8 cellular contexts compared by ENCODE assay signal in the genomic region with DNA sequence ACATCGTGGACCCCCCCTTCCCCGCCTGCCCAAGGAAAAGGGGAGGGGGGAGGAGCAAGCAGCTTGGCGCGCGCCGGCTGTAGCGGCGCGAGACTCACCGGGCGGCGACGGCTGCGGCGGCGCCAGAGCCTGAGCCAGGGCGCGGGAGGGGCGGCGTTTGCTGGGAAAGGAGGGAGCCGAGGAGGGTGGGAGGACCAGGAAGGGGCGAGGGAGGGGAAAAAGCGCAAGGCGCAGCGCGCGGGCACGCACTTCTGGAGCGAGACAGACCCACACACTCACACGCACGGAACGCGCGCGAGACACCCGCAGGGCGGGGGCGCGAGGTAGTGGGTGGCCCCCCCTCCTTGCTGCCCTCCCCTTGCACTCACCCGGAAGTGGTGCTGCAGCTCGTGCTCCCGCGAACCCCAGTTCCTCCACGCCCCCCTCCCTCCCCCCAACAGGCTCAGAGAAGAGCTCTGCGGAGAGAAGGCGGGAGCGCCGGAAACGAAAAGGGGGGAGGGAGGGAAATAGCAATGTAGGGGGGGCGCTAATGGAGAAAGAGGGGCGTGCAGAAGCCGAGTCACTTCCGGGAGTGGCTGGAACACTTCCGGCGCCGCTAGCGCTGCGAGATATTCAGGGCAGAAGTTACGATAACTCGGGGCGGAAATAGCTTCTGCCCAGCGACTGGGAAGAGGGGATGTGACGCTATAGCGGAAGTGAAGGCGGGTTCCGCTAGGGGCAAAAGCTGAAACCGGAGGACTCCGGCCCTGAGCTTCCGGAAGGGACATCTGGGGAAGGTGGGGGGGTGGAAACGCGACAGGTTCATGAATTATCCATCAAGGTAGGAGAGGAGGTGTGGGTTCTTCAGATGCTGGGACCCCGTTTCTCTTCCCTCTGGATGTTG. TPM values are rescaled to one million over a fixed set of nuclear protein-coding genes. Genes with fewer than 3 reads are reported as not detected.
A peak's percentile ranks its signal among the peaks of the same experiment; 100 is the strongest.
DNase-seq lines count a peak whose midpoint lies in the region; ATAC-seq, FAIRE-seq and TF ChIP-seq lines count a peak whose summit lies in the region.

Gene ZNF384 (minus strand): TSS at position 376 of the 883 bp plus-strand sequence. CDS start 9,855 bp downstream, outside the sequence.

- peak within 1 kb of the TSS; percentile 95 for H3K9ac ChIP-seq in adipocyte (ENCODE audit: low read length)

- TF ChIP-seq CTCF in GM12873 (IDR thresholded peaks at IDR 0.05; ENCODE audit: insufficient read depth, low read depth, low read length, missing control alignments) = peak; percentile 17
- peak in 3 of 4 donors; percentile 8 to 14 (median 13) for TF ChIP-seq CTCF in pancreas (IDR thresholded peaks at IDR 0.05)
- peak in 1 of 2 experiments; percentile 46 for TF ChIP-seq CTCF in tibial artery (IDR thresholded peaks at IDR 0.05)

- H3K4me3 ChIP-seq in adipocyte (ENCODE audit: low read length) = peak within 1 kb of the TSS; percentile 97
- H3K4me3 ChIP-seq in pancreas = peak within 1 kb of the TSS; percentile 70 to 96 (median 92)
- peak within 1 kb of the TSS; percentile 92 to 99 for H3K4me3 ChIP-seq in tibial artery

- H3K4me1 ChIP-seq in adipocyte (ENCODE audit: control insufficient read depth, insufficient read depth, low read length) (peaks cover 37% of the 10 kb centered on the region), pancreas (peaks cover 3 to 20% (median 3%) of the 10 kb centered on the region in 3 donors), tibial artery (peaks cover 0 to 41% (median 22%) of the 10 kb centered on the region in 4 donors)

- peak; percentile 95 for FAIRE-seq in pancreas (lab: Jason Lieb, UNC)

- H3K36me3 ChIP-seq in adipocyte (ENCODE audit: control insufficient read depth, insufficient read depth, low read length, severe bottlenecking) = no peaks in the 10 kb centered on the region
- no peaks in the 10 kb centered on the region for H3K36me3 ChIP-seq in pancreas
- H3K36me3 ChIP-seq in tibial artery = no peaks in the 10 kb centered on the region

- ATAC-seq in HG02798 (IDR thresholded peaks at IDR 0.05; ENCODE audit: poor library complexity, unreplicated experiment) (peak; percentile 89), Right ventricle myocardium superior (ENCODE audit: poor library complexity) (peak; percentile 94), pancreas (peak; percentile 91 to 95 (median 92))

- 0 to 1% methylated on average over 62 to 72 of the region's 72 CpGs for WGBS in pancreas, 2 donors

- intact Hi-C loops in Right ventricle myocardium superior (cut with DNase I) = no loop called here
- intact Hi-C loops in pancreas (cut with DNase I) = no loop called here
- intact Hi-C loops in tibial artery (cut with DNase I; ENCODE audit: low total_unique reads) = loop anchor here (1.0 to 2.0 kb wide), 2 partner anchors 26 to 74 kb away; partner anchors contain the start of gene ING4

- H3K27me3 ChIP-seq in adipocyte (replicated peaks; ENCODE audit: control insufficient read depth, insufficient read depth, low read length) (no peaks in the 10 kb centered on the region), pancreas (no peaks in the 10 kb centered on the region), tibial artery (peaks cover 0 to 4% of the 10 kb centered on the region in 2 donors)

- peak; percentile 99 for DNase-seq in NCI-H1436 (lab: John Stamatoyannopoulos, UW)
- peak; percentile 93 for DNase-seq in T follicular helper cell (ENCODE audit: low read depth)
- peak; percentile 99 for DNase-seq in adipocyte (ENCODE audit: low read depth)
- DNase-seq in Right ventricle myocardium superior = peak; percentile 97
- DNase-seq in pancreas = peak; percentile 89 to 98 (median 96)
- DNase-seq in tibial artery = peak; percentile 98 to 99

- H3K9me3 ChIP-seq in adipocyte (ENCODE audit: control insufficient read depth, low read length) (no peaks in the 10 kb centered on the region), pancreas (no peaks in the 10 kb centered on the region), tibial artery (no peaks in the 10 kb centered on the region)

- H3K27ac ChIP-seq in pancreas (peak within 1 kb of the TSS; percentile 86 to 93 (median 91)), tibial artery (peak within 1 kb of the TSS; percentile 96 to 100)

RNA-seq across cellular contexts. Expression of gene ZNF384, which starts in this region (rescaled TPM):
- 23.0 TPM for total RNA-seq in Right ventricle myocardium superior
- total RNA-seq in pancreas = 10 to 100 TPM; 20.4 to 29.8 (median 23.9) TPM
- polyA plus RNA-seq in pancreas = 10 to 100 TPM; 36.6 to 36.7 TPM

Comparison
In these comparisons a context has a peak if more than half of its experiments do, and no peak if none do; other contexts are left out.
1. Peak in every context shown above with its lines: DNase-seq, ATAC-seq, H3K4me3 ChIP-seq and H3K27ac ChIP-seq.